In genomic region chrX:15674899-15675489, GRCh38 we compare ENCODE assay signal across 8 cellular contexts. TPM values are rescaled to one million over a fixed set of nuclear protein-coding genes. Genes with fewer than 3 reads are reported as not detected.
A peak's percentile ranks its signal among the peaks of the same experiment; 100 is the strongest.
DNase-seq lines count a peak whose midpoint lies in the region; FAIRE-seq and TF ChIP-seq lines count a peak whose summit lies in the region.

No MANE protein-coding gene starts in this region.

- TF ChIP-seq EP300 in stomach (IDR thresholded peaks at IDR 0.05): peak; percentile 41

- no peaks in the 10 kb centered on the region for H3K9me3 ChIP-seq in stomach

- no peak overlapping the region for H3K27ac Mint-ChIP-seq in neural crest cell (ENCODE audit: unreplicated experiment)

- H3K4me1 Mint-ChIP-seq in neural crest cell: peaks cover 10% of the 10 kb centered on the region

- H3K36me3 Mint-ChIP-seq in neural crest cell (ENCODE audit: low read depth): peaks cover 2% of the 10 kb centered on the region

- peak overlapping the region; percentile 93 to 99 (median 97) for H3K27ac ChIP-seq in stomach

- FAIRE-seq in H54 (lab: Jason Lieb, UNC): no peak

- H3K4me3 ChIP-seq in foreskin fibroblast (ENCODE audit: low read depth in 1 of 2, low read length in 2 of 2): peak overlapping the region; percentile 65 to 88
- H3K4me3 ChIP-seq in stomach: peak overlapping the region; percentile 69 to 75 (median 72)

- H3K4me3 Mint-ChIP-seq in neural crest cell: no peak overlapping the region

- WGBS in stomach, 5 donors: 0% methylated on average over 32 to 46 of the region's 46 CpGs

- H3K27me3 Mint-ChIP-seq in neural crest cell (ENCODE audit: low read depth): no peaks in the 10 kb centered on the region

- H3K36me3 ChIP-seq in stomach: peaks cover 0 to 3% (median 0%) of the 10 kb centered on the region in 4 donors

- no peaks in the 10 kb centered on the region for H3K9me3 Mint-ChIP-seq in neural crest cell

- TF ChIP-seq POLR2A in H54 (IDR thresholded peaks at IDR 0.05; ENCODE audit: low read depth, low read length) (peak; percentile 50), stomach (IDR thresholded peaks at IDR 0.05) (peak in 1 of 4 donors; percentile 42)

- DNase-seq in ELR (ENCODE audit: low read depth) (peak; percentile 91), H54 (ENCODE audit: insufficient read length, low spot score) (peak; percentile 11), LoVo (ENCODE audit: low spot score) (peak; percentile 84), RPMI8226 (peak; percentile 91), foreskin fibroblast (peak; percentile 81 to 93), neural crest cell (ENCODE audit: low read depth, low spot score) (peak; percentile 52), stomach (peak; percentile 92)
- peak; percentile 86 for DNase-seq in activated T-helper 9 cell treated with anti-CD3 and anti-CD28 coated beads, Interleukin-2, amount 50 U/mL, for 16 hours (ENCODE audit: low read depth)

- peaks cover 0 to under 1% (median 0%) of the 10 kb centered on the region in 3 donors for H3K27me3 ChIP-seq in stomach

- TF ChIP-seq CTCF in foreskin fibroblast (IDR thresholded peaks at IDR 0.05; ENCODE audit: low read depth, low read length): no peak
- TF ChIP-seq CTCF in neural crest cell (conservative IDR thresholded peaks at IDR 0.05): no peak
- no peak for TF ChIP-seq CTCF in stomach (IDR thresholded peaks at IDR 0.05)

- intact Hi-C loops in stomach (cut with DNase I; ENCODE audit: low total_unique reads): no loop called here

- H3K4me1 ChIP-seq in stomach: peaks cover 8 to 33% (median 21%) of the 10 kb centered on the region in 4 donors

RNA-seq across cellular contexts. Expression of gene CLTRN, which starts 10.4 kb away (rescaled TPM):
- total RNA-seq in neural crest cell (0.80 and 1.1 TPM in 2 replicates), stomach (1 to 10 TPM in 2 of 5 donors, not detected in 3; 2.4 to 8.5 TPM)
- 1 to 10 TPM; 2.4 to 5.4 (median 3.5) TPM for polyA plus RNA-seq in stomach

Comparison
In these comparisons a context has a peak if more than half of its experiments do, and no peak if none do; other contexts are left out.
1. Peak in every context shown above with its lines: DNase-seq, H3K4me3 ChIP-seq and H3K27ac ChIP-seq.
2. DNase-seq: peak in every context shown above with its lines; median percentile 92 in stomach; 91 in ELR; 91 in RPMI8226; 87 in foreskin fibroblast; 86 in activated T-helper 9 cell treated with anti-CD3 and anti-CD28 coated beads, Interleukin-2, amount 50 U/mL, for 16 hours; 84 in LoVo; 52 in neural crest cell; 11 in H54.